1 cellular context compared by ENCODE assay signal in the genomic region with DNA sequence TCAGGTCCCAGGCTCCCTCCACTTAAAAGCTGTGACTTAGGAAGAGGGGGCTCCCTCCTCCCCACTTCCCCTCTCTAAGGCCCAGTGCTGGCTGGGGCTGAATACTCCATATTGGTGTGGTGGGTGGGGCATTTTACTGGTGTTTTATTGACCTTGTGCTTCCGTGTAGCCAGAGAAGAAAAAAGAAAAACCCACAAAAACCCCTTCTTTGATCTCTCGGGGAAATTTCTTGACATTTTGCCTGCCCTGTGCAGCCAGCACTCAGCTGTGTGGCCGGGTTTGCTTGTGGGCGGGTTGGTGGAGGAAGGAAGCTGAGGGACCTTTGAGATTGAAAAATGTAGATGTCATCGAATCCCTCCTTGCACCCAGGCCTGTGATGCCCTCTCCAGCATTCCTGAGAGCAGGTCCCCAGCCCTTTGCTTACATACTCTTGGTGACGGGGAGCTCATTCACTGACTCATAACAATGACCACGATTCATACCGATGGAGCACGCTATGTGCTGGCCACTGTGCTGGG.
TF ChIP-seq lines count a peak whose summit lies in the region.

No MANE protein-coding gene starts in this region.

TF ChIP-seq in H1, 55 proteins besides CTCF, POLR2A, EP300 and RAD21:
- TF ChIP-seq CHD1 (IDR thresholded peaks at IDR 0.05; ENCODE audit: low read depth, low read length), result no peak
- TF ChIP-seq KDM1A (IDR thresholded peaks at IDR 0.05; ENCODE audit: borderline replicate concordance, low read length), result peak; percentile 65; the same call in 1 of the 2 replicates
